ENCODE assay signal across 28 cellular contexts in the genomic region with DNA sequence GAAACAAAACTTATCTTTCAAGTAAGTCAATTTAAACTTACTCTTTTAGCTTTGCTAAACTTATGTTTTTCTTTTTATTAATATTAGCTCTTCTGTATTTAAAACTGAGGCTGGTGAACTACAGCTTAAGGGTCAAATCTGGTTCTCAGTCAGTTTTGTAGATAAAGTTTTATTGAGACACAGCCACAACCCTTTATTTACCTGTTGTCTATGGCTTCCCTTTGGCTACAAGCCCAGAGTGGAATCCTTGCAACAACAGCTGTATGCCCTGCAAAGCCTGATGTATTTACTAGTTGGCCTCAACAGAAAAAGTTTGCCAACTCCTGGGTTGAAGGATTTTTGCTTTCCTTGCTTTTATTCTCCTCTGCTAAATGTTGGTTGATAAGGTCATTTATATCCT.
"Had no signal": no experiment of that assay in that cellular context is flagged by ENCODE, and none has a peak within 500 bp of the region (broad histone marks: within the 10 kb centered on the region; RNA-seq: fewer than 3 reads in every experiment).

No MANE protein-coding gene starts in this region.

- H3K36me3 ChIP-seq: cardiac muscle cell, colonic mucosa, gastroesophageal sphincter, spleen, suprapubic skin, tibial artery, upper lobe of right lung, WERI-Rb-1 had no signal

- H3K4me3 Mint-ChIP-seq: activated naive CD8-positive, alpha-beta T cell; effector memory CD8-positive, alpha-beta T cell; nephron had no signal

- H3K4me3 ChIP-seq: body of pancreas, cardiac muscle cell, colonic mucosa, gastroesophageal sphincter, mucosa of descending colon, spleen, suprapubic skin, tibial artery, upper lobe of right lung had no signal

- H3K9me3 Mint-ChIP-seq: nephron had no signal

- H3K27ac Mint-ChIP-seq: activated naive CD8-positive, alpha-beta T cell; effector memory CD8-positive, alpha-beta T cell; nephron had no signal

- ATAC-seq: activated CD4-positive, CD25-positive, alpha-beta regulatory T cell treated with anti-CD3 and anti-CD28 coated beads, Interleukin-2, amount 50 U/mL, for 24 hours; body of pancreas; effector memory CD8-positive, alpha-beta T cell; gastroesophageal sphincter; left cardiac atrium; left ventricle myocardium superior; mucosa of descending colon; right cardiac atrium; upper lobe of right lung had no signal

- H3K4me1 ChIP-seq: body of pancreas, colonic mucosa, gastroesophageal sphincter, spleen, suprapubic skin, tibial artery, upper lobe of right lung had no signal

- H3K9me3 ChIP-seq: body of pancreas, colonic mucosa, gastroesophageal sphincter, mucosa of descending colon, suprapubic skin, tibial artery, upper lobe of right lung had no signal

- H3K27me3 Mint-ChIP-seq: activated naive CD8-positive, alpha-beta T cell; effector memory CD8-positive, alpha-beta T cell had no signal

- DNase-seq: activated CD4-positive, alpha-beta T cell treated with anti-CD3 and anti-CD28 coated beads for 48 hours; activated CD4-positive, alpha-beta T cell treated with anti-CD3 and anti-CD28 coated beads, Interleukin-2, amount 50 U/mL, for 48 hours; activated CD8-positive, alpha-beta memory T cell treated with anti-CD3 and anti-CD28 coated beads for 24 hours; activated effector memory CD4-positive, alpha-beta T cell treated with Interleukin-2 at 50 U/mL for 16 hours; activated naive CD4-positive, alpha-beta T cell treated with Interleukin-2 at 50 U/mL for 16 hours; body of pancreas; cerebellar nuclear complex; colonic mucosa; effector memory CD8-positive, alpha-beta T cell; erythroblast; head of caudate nucleus; hippocampal formation; left cardiac atrium; left ventricle myocardium superior; mucosa of descending colon; posterior cingulate gyrus; spleen; stimulated activated naive CD4-positive, alpha-beta T cell; tibial artery; upper lobe of right lung; WERI-Rb-1 had no signal

- H3K36me3 Mint-ChIP-seq: activated naive CD8-positive, alpha-beta T cell had no signal

- H3K27ac ChIP-seq: body of pancreas, cardiac muscle cell, colonic mucosa, gastroesophageal sphincter, spleen, suprapubic skin, tibial artery, upper lobe of right lung, WERI-Rb-1 had no signal

- H3K27me3 ChIP-seq: body of pancreas, cardiac muscle cell, colonic mucosa, gastroesophageal sphincter, spleen, suprapubic skin, tibial artery, upper lobe of right lung had no signal
